In the genomic region with DNA sequence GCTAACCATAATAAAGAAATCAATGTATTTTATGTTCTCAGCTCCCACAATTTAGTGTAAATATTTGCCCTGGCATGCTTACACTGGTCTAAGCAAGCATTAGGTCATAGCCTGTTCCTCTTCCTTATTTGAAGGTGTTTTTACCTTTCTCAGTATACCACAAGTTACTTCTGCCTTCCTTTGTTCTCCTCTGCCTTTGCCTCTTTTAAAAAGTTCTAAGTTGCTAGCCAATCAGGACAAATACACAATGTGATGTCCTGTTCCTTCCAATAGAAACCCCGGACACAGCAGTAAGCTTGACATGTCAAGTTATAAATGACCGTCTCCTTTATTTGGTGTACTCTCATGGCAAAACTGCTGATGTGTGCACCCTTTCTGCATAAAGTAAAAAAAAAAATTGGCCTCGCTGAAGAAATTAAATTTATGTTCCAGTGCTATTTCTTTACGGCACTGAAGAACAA, we compare ENCODE assay signal across 1 cellular context.
TF ChIP-seq lines count a peak whose summit lies in the region.

No MANE protein-coding gene starts in this region.

TF ChIP-seq in HepG2, 621 proteins besides CTCF, POLR2A, EP300 and RAD21 (continued from another document):
- TF ChIP-seq ZNF260 (CRISPR knock-in tag; IDR thresholded peaks at IDR 0.05; ENCODE audit: borderline replicate concordance, low read depth) (no peak), ZSCAN9 (CRISPR knock-in tag; IDR thresholded peaks at IDR 0.05; ENCODE audit: borderline replicate concordance) (no peak)
- TF ChIP-seq, protein P1, sequence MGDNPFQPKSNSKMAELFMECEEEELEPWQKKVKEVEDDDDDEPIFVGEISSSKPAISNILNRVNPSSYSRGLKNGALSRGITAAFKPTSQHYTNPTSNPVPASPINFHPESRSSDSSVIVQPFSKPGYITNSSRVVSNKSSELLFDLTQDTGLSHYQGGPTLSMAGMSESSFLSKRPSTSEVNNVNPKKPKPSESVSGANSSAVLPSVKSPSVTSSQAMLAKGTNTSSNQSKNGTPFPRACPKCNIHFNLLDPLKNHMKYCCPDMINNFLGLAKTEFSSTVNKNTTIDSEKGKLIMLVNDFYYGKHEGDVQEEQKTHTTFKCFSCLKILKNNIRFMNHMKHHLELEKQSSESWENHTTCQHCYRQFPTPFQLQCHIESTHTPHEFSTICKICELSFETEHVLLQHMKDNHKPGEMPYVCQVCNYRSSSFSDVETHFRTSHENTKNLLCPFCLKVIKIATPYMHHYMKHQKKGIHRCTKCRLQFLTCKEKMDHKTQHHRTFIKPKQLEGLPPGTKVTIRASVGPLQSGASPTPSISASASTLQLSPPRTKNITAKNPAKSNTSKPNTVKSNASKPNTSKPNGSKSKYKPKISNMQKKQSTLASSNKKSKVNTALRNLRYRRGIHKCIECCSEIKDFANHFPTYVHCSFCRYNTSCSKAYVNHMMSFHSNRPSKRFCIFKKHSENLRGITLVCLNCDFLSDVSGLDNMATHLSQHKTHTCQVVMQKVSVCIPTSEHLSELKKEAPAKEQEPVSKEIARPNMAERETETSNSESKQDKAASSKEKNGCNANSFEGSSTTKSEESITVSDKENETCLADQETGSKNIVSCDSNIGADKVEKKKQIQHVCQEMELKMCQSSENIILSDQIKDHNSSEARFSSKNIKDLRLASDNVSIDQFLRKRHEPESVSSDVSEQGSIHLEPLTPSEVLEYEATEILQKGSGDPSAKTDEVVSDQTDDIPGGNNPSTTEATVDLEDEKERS (CRISPR knock-in tag; IDR thresholded peaks at IDR 0.05) = no peak
- TF ChIP-seq, protein P2, sequence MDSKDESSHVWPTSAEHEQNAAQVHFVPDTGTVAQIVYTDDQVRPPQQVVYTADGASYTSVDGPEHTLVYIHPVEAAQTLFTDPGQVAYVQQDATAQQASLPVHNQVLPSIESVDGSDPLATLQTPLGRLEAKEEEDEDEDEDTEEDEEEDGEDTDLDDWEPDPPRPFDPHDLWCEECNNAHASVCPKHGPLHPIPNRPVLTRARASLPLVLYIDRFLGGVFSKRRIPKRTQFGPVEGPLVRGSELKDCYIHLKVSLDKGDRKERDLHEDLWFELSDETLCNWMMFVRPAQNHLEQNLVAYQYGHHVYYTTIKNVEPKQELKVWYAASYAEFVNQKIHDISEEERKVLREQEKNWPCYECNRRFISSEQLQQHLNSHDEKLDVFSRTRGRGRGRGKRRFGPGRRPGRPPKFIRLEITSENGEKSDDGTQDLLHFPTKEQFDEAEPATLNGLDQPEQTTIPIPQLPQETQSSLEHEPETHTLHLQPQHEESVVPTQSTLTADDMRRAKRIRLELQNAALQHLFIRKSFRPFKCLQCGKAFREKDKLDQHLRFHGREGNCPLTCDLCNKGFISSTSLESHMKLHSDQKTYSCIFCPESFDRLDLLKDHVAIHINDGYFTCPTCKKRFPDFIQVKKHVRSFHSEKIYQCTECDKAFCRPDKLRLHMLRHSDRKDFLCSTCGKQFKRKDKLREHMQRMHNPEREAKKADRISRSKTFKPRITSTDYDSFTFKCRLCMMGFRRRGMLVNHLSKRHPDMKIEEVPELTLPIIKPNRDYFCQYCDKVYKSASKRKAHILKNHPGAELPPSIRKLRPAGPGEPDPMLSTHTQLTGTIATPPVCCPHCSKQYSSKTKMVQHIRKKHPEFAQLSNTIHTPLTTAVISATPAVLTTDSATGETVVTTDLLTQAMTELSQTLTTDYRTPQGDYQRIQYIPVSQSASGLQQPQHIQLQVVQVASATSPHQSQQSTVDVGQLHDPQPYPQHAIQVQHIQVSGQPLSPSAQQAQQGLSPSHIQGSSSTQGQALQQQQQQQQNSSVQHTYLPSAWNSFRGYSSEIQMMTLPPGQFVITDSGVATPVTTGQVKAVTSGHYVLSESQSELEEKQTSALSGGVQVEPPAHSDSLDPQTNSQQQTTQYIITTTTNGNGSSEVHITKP (CRISPR knock-in tag; IDR thresholded peaks at IDR 0.05; ENCODE audit: low read depth) = no peak
TF ChIP-seq in HepG2: peak in this region for 54.
